In the genomic region with DNA sequence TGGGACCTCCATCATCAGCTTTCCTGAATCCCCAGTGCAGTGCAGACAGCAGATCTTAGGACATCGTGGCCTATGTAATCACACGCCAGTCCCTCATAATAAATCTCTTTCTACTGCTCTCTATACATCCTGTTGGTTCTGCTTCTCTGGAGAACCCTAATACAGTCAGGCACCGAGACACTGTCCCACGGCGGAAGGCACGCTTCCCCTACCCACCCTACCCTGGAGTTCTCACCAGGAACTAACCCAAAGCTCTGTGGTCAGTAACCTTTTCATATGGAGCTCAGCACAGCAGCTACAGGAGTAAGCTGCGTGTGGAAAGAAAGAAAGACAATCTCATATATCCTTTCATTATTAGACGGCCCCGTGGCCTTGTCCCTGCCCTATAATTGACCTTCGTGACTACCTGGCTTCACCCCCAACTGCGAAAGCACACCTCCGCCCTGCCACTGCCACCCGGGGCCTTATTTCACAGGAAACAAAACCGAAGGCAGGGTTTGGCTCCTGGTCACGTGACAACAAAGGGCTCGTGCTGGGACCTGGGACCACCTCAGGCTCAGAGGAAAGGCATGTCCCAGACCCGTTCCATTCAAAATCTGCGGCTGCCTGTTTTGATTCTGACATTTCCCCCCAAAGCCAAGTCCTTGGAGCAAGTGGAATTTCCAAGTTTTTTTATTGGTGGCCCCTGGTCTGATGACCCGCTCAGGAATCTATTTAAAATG, we compare ENCODE assay signal across 9 cellular contexts.
"Had no signal": no experiment of that assay in that cellular context is flagged by ENCODE, and none has a peak within 500 bp of the region (broad histone marks: within the 10 kb centered on the region; RNA-seq: fewer than 3 reads in every experiment).

No MANE protein-coding gene starts in this region.

- H3K27me3 ChIP-seq: brain microvascular endothelial cell had no signal

- DNase-seq: activated CD4-positive, alpha-beta T cell treated with anti-CD3 and anti-CD28 coated beads, Interleukin-2, amount 50 U/mL, for 1 hour; activated naive CD4-positive, alpha-beta T cell treated with anti-CD3 and anti-CD28 coated beads for 36 hours; activated T-cell treated with anti-CD3 and anti-CD28 coated beads for 4 hours; amygdala; kidney glomerular epithelial cell; small intestine had no signal

- H3K9ac ChIP-seq: parathyroid adenoma had no signal

- H3K9me3 ChIP-seq: esophagus muscularis mucosa had no signal

- FAIRE-seq: small intestine had no signal

- H3K4me3 ChIP-seq: esophagus muscularis mucosa had no signal

- H3K27ac ChIP-seq: brain microvascular endothelial cell, esophagus muscularis mucosa, parathyroid adenoma had no signal

- H3K36me3 ChIP-seq: brain microvascular endothelial cell, esophagus muscularis mucosa had no signal

- H2AFZ ChIP-seq: parathyroid adenoma had no signal

- H3K79me2 ChIP-seq: parathyroid adenoma had no signal
